ENCODE assay signal across 8 cellular contexts in the genomic region with DNA sequence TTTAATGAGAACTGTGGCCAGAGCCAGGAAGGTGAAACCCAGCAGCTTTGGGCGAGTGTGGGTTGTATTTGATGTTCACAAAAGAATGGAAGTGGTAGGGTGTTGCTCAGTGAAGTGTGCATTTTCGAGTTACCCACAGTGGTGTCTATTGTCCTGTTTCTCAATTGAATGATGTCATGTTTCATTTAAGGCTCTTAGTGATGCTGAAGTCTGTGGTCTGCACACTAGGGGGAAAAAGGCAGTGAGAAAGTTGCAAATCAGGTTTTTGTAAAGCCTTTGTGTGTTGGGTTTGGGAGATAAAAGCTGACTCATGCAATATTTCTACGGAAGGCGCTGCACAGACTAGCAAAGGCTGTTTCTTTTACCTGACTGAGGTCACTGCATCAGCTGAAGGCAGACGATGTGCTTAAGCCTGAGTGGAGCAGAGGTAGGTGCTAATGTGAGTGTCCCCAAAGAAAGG.
DNase-seq lines count a peak whose midpoint lies in the region; ATAC-seq and TF ChIP-seq lines count a peak whose summit lies in the region.

No MANE protein-coding gene starts in this region.

- H3K4me3 ChIP-seq in BLaER1, result no peak overlapping the region
- H3K4me3 ChIP-seq in epithelial cell of proximal tubule (ENCODE audit: low read depth, low read length), result no peak overlapping the region

- peaks cover 9% of the 10 kb centered on the region for H3K27me3 ChIP-seq in BLaER1

- no peaks in the 10 kb centered on the region for H3K9me3 ChIP-seq in BLaER1

- peaks cover 51 to 71% of the 10 kb centered on the region in 2 donors for H3K4me1 Mint-ChIP-seq in stimulated activated naive B cell treated with anti-CD40 and anti-IgM and Interleukin-4, amounts not matched to agents 10 μg/mL and 1 μg/mL and 100 μg/mL, for 72 hours

- H4K20me1 ChIP-seq in BLaER1, result peaks cover 54% of the 10 kb centered on the region

- H3K36me3 ChIP-seq in BLaER1, result no peaks in the 10 kb centered on the region

- peak overlapping the region; percentile 57 for H3K4me2 ChIP-seq in BLaER1

- H3K4me1 ChIP-seq in BLaER1, result peaks cover 48% of the 10 kb centered on the region

- no peak for TF ChIP-seq CTCF in epithelial cell of proximal tubule (conservative IDR thresholded peaks at IDR 0.05; ENCODE audit: low read depth, low read length)

- peaks cover 20 to 46% of the 10 kb centered on the region in 2 donors for H3K36me3 Mint-ChIP-seq in stimulated activated naive B cell treated with anti-CD40 and anti-IgM and Interleukin-4, amounts not matched to agents 10 μg/mL and 1 μg/mL and 100 μg/mL, for 72 hours

- H3K9me3 Mint-ChIP-seq in stimulated activated naive B cell treated with anti-CD40 and anti-IgM and Interleukin-4, amounts not matched to agents 10 μg/mL and 1 μg/mL and 100 μg/mL, for 72 hours, result no peaks in the 10 kb centered on the region

- no peak overlapping the region for H3K27ac ChIP-seq in BLaER1

- DNase-seq in NCI-H345 (lab: John Stamatoyannopoulos, UW) (peak; percentile 89), epithelial cell of proximal tubule (ENCODE audit: low read depth) (peak; percentile 50), CD1c-positive myeloid dendritic cell (ENCODE audit: extremely low spot score) (no peak), epidermal melanocyte (ENCODE audit: insufficient read length, low spot score) (no peak)
- DNase-seq in stimulated activated naive B cell treated with anti-CD40 and anti-IgM and Interleukin-4, amounts not matched to agents 10 μg/mL and 1 μg/mL and 100 μg/mL, for 72 hours, result peak; percentile 60

- ATAC-seq in GM18907 (IDR thresholded peaks at IDR 0.05; ENCODE audit: unreplicated experiment) (peak; percentile 98), HG03039 (IDR thresholded peaks at IDR 0.05; ENCODE audit: unreplicated experiment) (peak; percentile 99)
- peak; percentile 99 to 100 for ATAC-seq in stimulated activated naive B cell treated with anti-CD40 and anti-IgM and Interleukin-4, amounts not matched to agents 10 μg/mL and 1 μg/mL and 100 μg/mL, for 72 hours (replicated peaks)

- H3K27me3 Mint-ChIP-seq in stimulated activated naive B cell treated with anti-CD40 and anti-IgM and Interleukin-4, amounts not matched to agents 10 μg/mL and 1 μg/mL and 100 μg/mL, for 72 hours, result no peaks in the 10 kb centered on the region

- H3K27ac Mint-ChIP-seq in stimulated activated naive B cell treated with anti-CD40 and anti-IgM and Interleukin-4, amounts not matched to agents 10 μg/mL and 1 μg/mL and 100 μg/mL, for 72 hours, result peak overlapping the region; percentile 48

- H3K9ac ChIP-seq in BLaER1, result no peak overlapping the region

- H3K4me3 Mint-ChIP-seq in stimulated activated naive B cell treated with anti-CD40 and anti-IgM and Interleukin-4, amounts not matched to agents 10 μg/mL and 1 μg/mL and 100 μg/mL, for 72 hours, result peak overlapping the region; percentile 42 to 68

Comparison
In these comparisons a context has a peak if more than half of its experiments do, and no peak if none do; other contexts are left out.
1. DNase-seq: peak in NCI-H345 (single experiment), epithelial cell of proximal tubule (single experiment) and stimulated activated naive B cell treated with anti-CD40 and anti-IgM and Interleukin-4, amounts not matched to agents 10 μg/mL and 1 μg/mL and 100 μg/mL, for 72 hours (single experiment); none in CD1c-positive myeloid dendritic cell (single experiment) and epidermal melanocyte (single experiment).
2. Peak in every context shown above with its lines, with median percentiles within 50 percentile points of each other: ATAC-seq.